Comparison of ENCODE assay signal across 22 cellular contexts in genomic region chr17:214881-215331, GRCh38. TPM values are rescaled to one million over a fixed set of nuclear protein-coding genes. Genes with fewer than 3 reads are reported as not detected.
A peak's percentile ranks its signal among the peaks of the same experiment; 100 is the strongest.
DNase-seq lines count a peak whose midpoint lies in the region; ATAC-seq and TF ChIP-seq lines count a peak whose summit lies in the region.
"Had no signal": no experiment of that assay in that cellular context is flagged by ENCODE, and none has a peak within 500 bp of the region (broad histone marks: within the 10 kb centered on the region; RNA-seq: fewer than 3 reads in every experiment).

No MANE protein-coding gene starts in this region.

- H2AFZ ChIP-seq in trophoblast cell (ENCODE audit: insufficient read depth, low read length, poor library complexity) = no peak overlapping the region
- H2AFZ ChIP-seq: neural progenitor cell had no signal

- peak overlapping the region; percentile 1 for H3K18ac ChIP-seq in trophoblast cell (ENCODE audit: low read length)

- no peak for DNase-seq in NT2/D1 (ENCODE audit: low read depth, low spot score)
- no peak for DNase-seq in trophoblast cell
- no peak for DNase-seq in SHP77 (lab: John Stamatoyannopoulos, UW)
- DNase-seq in DMS114 treated with DMSO at 0.1 percent for 48 hours (lab: John Stamatoyannopoulos, UW; ENCODE audit: unreplicated experiment) = no peak
- no peak for DNase-seq in HuH-7.5 (ENCODE audit: low spot score)
- DNase-seq in activated CD8-positive, alpha-beta memory T cell treated with anti-CD3 and anti-CD28 coated beads, Interleukin-2, amount 10 ng/mL, durations not matched to agents 7 days and 5 days = no peak
- DNase-seq: activated CD4-positive, alpha-beta memory T cell treated with anti-CD3 and anti-CD28 coated beads, Interleukin-2, amount 10 ng/mL, durations not matched to agents 7 days and 5 days; CD4-positive, alpha-beta memory T cell; DND-41; dorsolateral prefrontal cortex; NCI-H2081 treated with DMSO at 0.1 percent for 48 hours; NCI-H524 treated with DMSO at 0.1 percent for 48 hours; T-helper 2 cell; transverse colon had no signal

- H3K4me1 ChIP-seq in NT2/D1 (ENCODE audit: insufficient read depth, insufficient read length) = peaks cover 3% of the 10 kb centered on the region
- no peaks in the 10 kb centered on the region for H3K4me1 ChIP-seq in iPS-15b (ENCODE audit: control insufficient read depth, insufficient read depth, low read length)
- peaks cover 4 to 10% of the 10 kb centered on the region in 2 experiments for H3K4me1 ChIP-seq in trophoblast cell (ENCODE audit: control insufficient read depth in 1 of 2, insufficient read depth in 2 of 2, low read length in 2 of 2)
- H3K4me1 ChIP-seq: breast epithelium, neural progenitor cell had no signal

- H2BK12ac ChIP-seq in trophoblast cell (ENCODE audit: low read length) = peak overlapping the region; percentile 56

- H4K12ac ChIP-seq in trophoblast cell (ENCODE audit: low read depth, low read length) = no peak overlapping the region

- H3K27me3 Mint-ChIP-seq in activated CD8-positive, alpha-beta memory T cell treated with anti-CD3 and anti-CD28 coated beads, Interleukin-2, amount 10 ng/mL, durations not matched to agents 7 days and 5 days = peaks cover 3% of the 10 kb centered on the region
- H3K27me3 Mint-ChIP-seq: activated CD4-positive, alpha-beta memory T cell treated with anti-CD3 and anti-CD28 coated beads, Interleukin-2, amount 10 ng/mL, durations not matched to agents 7 days and 5 days; CD4-positive, alpha-beta memory T cell; memory B cell; stimulated activated naive CD8-positive, alpha-beta T cell treated with anti-CD3 and anti-CD28 coated beads, Interleukin-15, Interleukin-2, amounts not matched to agents 100 ng/mL and 50 ng/mL, for 24 hours had no signal

- peak overlapping the region; percentile 38 for H3K14ac ChIP-seq in trophoblast cell (ENCODE audit: low read length)

- H2AK5ac ChIP-seq in trophoblast cell (ENCODE audit: low read length) = peak overlapping the region; percentile 50

- H3K27me3 ChIP-seq in NT2/D1 (ENCODE audit: insufficient read depth, insufficient read length) (no peaks in the 10 kb centered on the region), iPS-15b (ENCODE audit: control insufficient read depth, insufficient read depth, low read length) (no peaks in the 10 kb centered on the region), trophoblast cell (ENCODE audit: insufficient read depth, low read length) (no peaks in the 10 kb centered on the region)
- H3K27me3 ChIP-seq: breast epithelium, dorsolateral prefrontal cortex, esophagus squamous epithelium, neural progenitor cell, transverse colon had no signal

- ATAC-seq in activated CD8-positive, alpha-beta memory T cell treated with anti-CD3 and anti-CD28 coated beads, Interleukin-2, amount 10 ng/mL, durations not matched to agents 7 days and 5 days = no peak

- H3K4ac ChIP-seq in trophoblast cell (ENCODE audit: low read depth, low read length) = peak overlapping the region; percentile 43

- H2BK120ac ChIP-seq in trophoblast cell (ENCODE audit: insufficient read depth, low read length, poor library complexity) = peak overlapping the region; percentile 92

- H3K27ac Mint-ChIP-seq in activated CD8-positive, alpha-beta memory T cell treated with anti-CD3 and anti-CD28 coated beads, Interleukin-2, amount 10 ng/mL, durations not matched to agents 7 days and 5 days = no peak overlapping the region
- H3K27ac Mint-ChIP-seq: activated CD4-positive, alpha-beta memory T cell treated with anti-CD3 and anti-CD28 coated beads, Interleukin-2, amount 10 ng/mL, durations not matched to agents 7 days and 5 days; memory B cell; neural progenitor cell; stimulated activated naive CD8-positive, alpha-beta T cell treated with anti-CD3 and anti-CD28 coated beads, Interleukin-15, Interleukin-2, amounts not matched to agents 100 ng/mL and 50 ng/mL, for 24 hours had no signal

- H2BK5ac ChIP-seq in trophoblast cell (ENCODE audit: low read depth, low read length, poor library complexity) = no peak overlapping the region

- TF ChIP-seq CTCF in C4-2B (conservative IDR thresholded peaks at IDR 0.05) = no peak

- no peaks in the 10 kb centered on the region for H3K4me1 Mint-ChIP-seq in activated CD8-positive, alpha-beta memory T cell treated with anti-CD3 and anti-CD28 coated beads, Interleukin-2, amount 10 ng/mL, durations not matched to agents 7 days and 5 days
- H3K4me1 Mint-ChIP-seq: activated CD4-positive, alpha-beta memory T cell treated with anti-CD3 and anti-CD28 coated beads, Interleukin-2, amount 10 ng/mL, durations not matched to agents 7 days and 5 days; memory B cell had no signal

- no CpG with 5 or more reads among the region's 10 CpGs for WGBS in trophoblast cell (ENCODE audit: extremely low coverage, insufficient coverage, insufficient read length)

- H3K4me3 ChIP-seq in NT2/D1 (ENCODE audit: insufficient read length, low read depth) = peak overlapping the region; percentile 71
- peak overlapping the region; percentile 52 for H3K4me3 ChIP-seq in iPS-15b (ENCODE audit: low read depth, low read length)
- H3K4me3 ChIP-seq in trophoblast cell (ENCODE audit: low read depth, low read length) = no peak overlapping the region
- H3K4me3 ChIP-seq: neural progenitor cell had no signal

- no peaks in the 10 kb centered on the region for H3K36me3 Mint-ChIP-seq in activated CD8-positive, alpha-beta memory T cell treated with anti-CD3 and anti-CD28 coated beads, Interleukin-2, amount 10 ng/mL, durations not matched to agents 7 days and 5 days
- H3K36me3 Mint-ChIP-seq: CD4-positive, alpha-beta memory T cell; neural progenitor cell had no signal

- peak overlapping the region; percentile 60 for H3K4me2 ChIP-seq in trophoblast cell (ENCODE audit: low read length)
- H3K4me2 ChIP-seq: KMS-11, neural progenitor cell had no signal

- peak overlapping the region; percentile 99 for H4K8ac ChIP-seq in trophoblast cell (ENCODE audit: low read depth, low read length)

- H3K9ac ChIP-seq in NT2/D1 (ENCODE audit: insufficient read length, low read depth) (peak overlapping the region; percentile 81), iPS-15b (ENCODE audit: low read depth, low read length) (no peak overlapping the region), trophoblast cell (ENCODE audit: low read length) (no peak overlapping the region)
- H3K9ac ChIP-seq: KMS-11, neural progenitor cell had no signal

- H3K79me2 ChIP-seq in trophoblast cell (ENCODE audit: control insufficient read depth, insufficient read depth, low read length, poor library complexity) = peaks cover 3% of the 10 kb centered on the region

- H3K79me1 ChIP-seq in trophoblast cell (ENCODE audit: low read length) = peaks cover 12% of the 10 kb centered on the region

- H3K27ac ChIP-seq in C4-2B (peak overlapping the region; percentile 45; the same call in 1 of the 2 replicates), trophoblast cell (ENCODE audit: low read depth, low read length) (peak overlapping the region; percentile 3)
- H3K27ac ChIP-seq: breast epithelium, KMS-11, neural progenitor cell had no signal

- H3K36me3 ChIP-seq in NT2/D1 (ENCODE audit: insufficient read depth, insufficient read length, low read length) (peaks cover 21% of the 10 kb centered on the region), iPS-15b (ENCODE audit: control insufficient read depth, insufficient read depth, low read length) (peaks cover 3% of the 10 kb centered on the region), trophoblast cell (ENCODE audit: control insufficient read depth in 1 of 2, insufficient read depth in 2 of 2, low read length in 2 of 2) (no peaks in the 10 kb centered on the region)
- H3K36me3 ChIP-seq: breast epithelium, neural progenitor cell, transverse colon had no signal

- no peaks in the 10 kb centered on the region for H3K9me3 ChIP-seq in NT2/D1 (ENCODE audit: insufficient read depth, low read length)
- H3K9me3 ChIP-seq in iPS-15b (ENCODE audit: control insufficient read depth, insufficient read depth, low read length) = no peaks in the 10 kb centered on the region
- H3K9me3 ChIP-seq in trophoblast cell (ENCODE audit: insufficient read depth, low read depth, low read length) = no peaks in the 10 kb centered on the region
- H3K9me3 ChIP-seq: breast epithelium, esophagus squamous epithelium, transverse colon had no signal

- no peak overlapping the region for H3K23ac ChIP-seq in trophoblast cell (ENCODE audit: low read length)

- no peak overlapping the region for H3K4me3 Mint-ChIP-seq in activated CD8-positive, alpha-beta memory T cell treated with anti-CD3 and anti-CD28 coated beads, Interleukin-2, amount 10 ng/mL, durations not matched to agents 7 days and 5 days
- H3K4me3 Mint-ChIP-seq: activated CD4-positive, alpha-beta memory T cell treated with anti-CD3 and anti-CD28 coated beads, Interleukin-2, amount 10 ng/mL, durations not matched to agents 7 days and 5 days; memory B cell; neural progenitor cell; stimulated activated naive CD8-positive, alpha-beta T cell treated with anti-CD3 and anti-CD28 coated beads, Interleukin-15, Interleukin-2, amounts not matched to agents 100 ng/mL and 50 ng/mL, for 24 hours had no signal

- H3K9me3 Mint-ChIP-seq in activated CD8-positive, alpha-beta memory T cell treated with anti-CD3 and anti-CD28 coated beads, Interleukin-2, amount 10 ng/mL, durations not matched to agents 7 days and 5 days (ENCODE audit: low read depth) = no peaks in the 10 kb centered on the region
- H3K9me3 Mint-ChIP-seq: activated CD4-positive, alpha-beta memory T cell treated with anti-CD3 and anti-CD28 coated beads, Interleukin-2, amount 10 ng/mL, durations not matched to agents 7 days and 5 days; CD4-positive, alpha-beta memory T cell; memory B cell; neural progenitor cell; stimulated activated naive CD8-positive, alpha-beta T cell treated with anti-CD3 and anti-CD28 coated beads, Interleukin-15, Interleukin-2, amounts not matched to agents 100 ng/mL and 50 ng/mL, for 24 hours had no signal

- H4K91ac ChIP-seq in trophoblast cell (ENCODE audit: low read depth, low read length) = peak overlapping the region; percentile 98

- CTCF ChIA-PET in activated CD8-positive, alpha-beta memory T cell treated with anti-CD3 and anti-CD28 coated beads, Interleukin-2, amount 10 ng/mL, durations not matched to agents 7 days and 5 days (lab: Charles Lee) = no interaction called here

RNA-seq across cellular contexts. Expression of gene DOC2B, which starts 33.5 kb away (rescaled TPM):
- polyA plus RNA-seq in trophoblast cell (2013) = 11.1 and 11.6 TPM in 2 replicates
- total RNA-seq in activated CD8-positive, alpha-beta memory T cell treated with anti-CD3 and anti-CD28 coated beads, Interleukin-2, amount 10 ng/mL, durations not matched to agents 7 days and 5 days = under 1 TPM in 1 of 2 experiments, not detected in 1; 0.05 TPM
- total RNA-seq: activated CD4-positive, alpha-beta memory T cell treated with anti-CD3 and anti-CD28 coated beads, Interleukin-2, amount 10 ng/mL, durations not matched to agents 7 days and 5 days had no signal
- polyA plus RNA-seq: CD4-positive, alpha-beta memory T cell had no signal
